In the genomic region with DNA sequence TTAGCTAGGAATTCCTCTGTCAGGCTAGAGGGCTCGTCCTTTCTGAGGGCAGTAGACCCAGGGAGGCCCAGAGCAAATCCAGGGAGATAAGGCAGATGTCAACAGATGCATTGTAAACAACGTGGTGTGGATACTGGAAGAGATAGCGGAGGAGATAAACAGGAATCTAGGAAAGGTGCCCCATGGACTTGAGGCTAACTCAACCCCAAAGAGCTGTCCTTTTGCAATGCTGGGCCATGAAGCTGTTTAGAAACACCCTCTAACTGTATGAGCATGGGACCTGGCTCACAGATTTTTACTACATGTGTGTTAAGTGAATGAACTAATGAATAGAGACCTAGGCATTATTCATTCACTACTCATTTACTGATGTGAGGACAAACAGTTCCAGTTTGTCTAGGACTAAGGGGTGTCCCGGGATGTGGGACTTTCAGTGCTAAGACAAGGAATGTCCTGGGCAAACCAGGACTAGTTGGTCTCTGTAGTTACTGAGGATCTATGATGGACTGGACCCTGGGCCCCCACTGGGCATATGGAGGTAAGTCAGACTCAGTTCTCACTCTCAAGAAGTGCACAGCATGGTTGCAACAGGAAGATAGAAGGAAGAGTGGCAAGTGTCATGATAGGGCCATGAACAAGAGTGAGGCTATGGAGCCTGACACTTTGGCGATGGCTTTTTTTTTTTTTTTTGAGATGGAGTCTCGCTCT, we compare ENCODE assay signal across 1 cellular context.
A peak's percentile ranks its signal among the peaks of the same experiment; 100 is the strongest.
TF ChIP-seq lines count a peak whose summit lies in the region.

No MANE protein-coding gene starts in this region.

TF ChIP-seq in HepG2, 621 proteins besides CTCF, POLR2A, EP300 and RAD21 (continued from another document and continues in another):
- TF ChIP-seq, protein P1, sequence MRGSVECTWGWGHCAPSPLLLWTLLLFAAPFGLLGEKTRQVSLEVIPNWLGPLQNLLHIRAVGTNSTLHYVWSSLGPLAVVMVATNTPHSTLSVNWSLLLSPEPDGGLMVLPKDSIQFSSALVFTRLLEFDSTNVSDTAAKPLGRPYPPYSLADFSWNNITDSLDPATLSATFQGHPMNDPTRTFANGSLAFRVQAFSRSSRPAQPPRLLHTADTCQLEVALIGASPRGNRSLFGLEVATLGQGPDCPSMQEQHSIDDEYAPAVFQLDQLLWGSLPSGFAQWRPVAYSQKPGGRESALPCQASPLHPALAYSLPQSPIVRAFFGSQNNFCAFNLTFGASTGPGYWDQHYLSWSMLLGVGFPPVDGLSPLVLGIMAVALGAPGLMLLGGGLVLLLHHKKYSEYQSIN (CRISPR knock-in tag; IDR thresholded peaks at IDR 0.05; ENCODE audit: borderline replicate concordance), result no peak
- TF ChIP-seq ZNF530 (CRISPR knock-in tag; IDR thresholded peaks at IDR 0.05; ENCODE audit: low read depth) (no peak), ZNF264 (CRISPR knock-in tag; IDR thresholded peaks at IDR 0.05) (0 out of 2 replicates have a peak, but pooled peaks have one; percentile 4), WIZ (CRISPR knock-in tag; IDR thresholded peaks at IDR 0.05) (no peak), ZBTB7B (CRISPR knock-in tag; IDR thresholded peaks at IDR 0.05) (peak; percentile 52; the same call in 1 of the 2 replicates), REXO4 (CRISPR knock-in tag; IDR thresholded peaks at IDR 0.05; ENCODE audit: borderline replicate concordance) (no peak), SOX6 (IDR thresholded peaks at IDR 0.05) (no peak), SOX6 (CRISPR knock-in tag; IDR thresholded peaks at IDR 0.05) (peak; percentile 92), FOXM1 (CRISPR knock-in tag; IDR thresholded peaks at IDR 0.05) (no peak), CBX1 (IDR thresholded peaks at IDR 0.05; ENCODE audit: low read depth) (no peak), ZNF160 (CRISPR knock-in tag; IDR thresholded peaks at IDR 0.05) (no peak), NCOR1 (IDR thresholded peaks at IDR 0.05; ENCODE audit: borderline replicate concordance, low read length) (no peak), ZNF552 (CRISPR knock-in tag; IDR thresholded peaks at IDR 0.05; ENCODE audit: borderline replicate concordance) (no peak), MIER3 (CRISPR knock-in tag; IDR thresholded peaks at IDR 0.05; ENCODE audit: borderline replicate concordance) (peak; percentile 84; the same call in 1 of the 2 replicates), ZNF331 (CRISPR knock-in tag; IDR thresholded peaks at IDR 0.05) (peak; percentile 66; the same call in 1 of the 2 replicates), DPF2 (CRISPR knock-in tag; IDR thresholded peaks at IDR 0.05; ENCODE audit: borderline replicate concordance, low read depth) (peak; percentile 87), CENPT (CRISPR knock-in tag; IDR thresholded peaks at IDR 0.05; ENCODE audit: low read depth) (no peak), ADNP (CRISPR knock-in tag; IDR thresholded peaks at IDR 0.05) (no peak), IRF2 (CRISPR knock-in tag; IDR thresholded peaks at IDR 0.05) (0 out of 2 replicates have a peak, but pooled peaks have one; percentile 46), MEIS2 (CRISPR knock-in tag; IDR thresholded peaks at IDR 0.05) (no peak), SP4 (CRISPR knock-in tag; IDR thresholded peaks at IDR 0.05) (no peak), RFXANK (CRISPR knock-in tag; IDR thresholded peaks at IDR 0.05) (no peak), NR2C2 (CRISPR knock-in tag; IDR thresholded peaks at IDR 0.05; ENCODE audit: borderline replicate concordance) (peak; percentile 42; the same call in 1 of the 2 replicates), ZNF598 (CRISPR knock-in tag; IDR thresholded peaks at IDR 0.05; ENCODE audit: borderline replicate concordance) (no peak), ZNF644 (CRISPR knock-in tag; IDR thresholded peaks at IDR 0.05; ENCODE audit: low read depth) (peak; percentile 86), SOX5 (CRISPR knock-in tag; IDR thresholded peaks at IDR 0.05; ENCODE audit: borderline replicate concordance) (peak; percentile 81), ZNF180 (CRISPR knock-in tag; IDR thresholded peaks at IDR 0.05; ENCODE audit: borderline replicate concordance, low read depth) (no peak), GABPB1 (CRISPR knock-in tag; IDR thresholded peaks at IDR 0.05) (peak; percentile 27; the same call in 1 of the 2 replicates), GTF3A (CRISPR knock-in tag; conservative IDR thresholded peaks at IDR 0.05) (no peak), ZNF329 (CRISPR knock-in tag; IDR thresholded peaks at IDR 0.05; ENCODE audit: low read depth) (0 out of 2 replicates have a peak, but pooled peaks have one; percentile 46), RCOR2 (CRISPR knock-in tag; IDR thresholded peaks at IDR 0.05) (peak; percentile 45; the same call in 1 of the 2 replicates), ZC3H13 (CRISPR knock-in tag; IDR thresholded peaks at IDR 0.05) (no peak), AGO2 (optimal IDR thresholded peaks at IDR 0.05; ENCODE audit: low read depth, low read length) (no peak)
- TF ChIP-seq, protein P2, sequence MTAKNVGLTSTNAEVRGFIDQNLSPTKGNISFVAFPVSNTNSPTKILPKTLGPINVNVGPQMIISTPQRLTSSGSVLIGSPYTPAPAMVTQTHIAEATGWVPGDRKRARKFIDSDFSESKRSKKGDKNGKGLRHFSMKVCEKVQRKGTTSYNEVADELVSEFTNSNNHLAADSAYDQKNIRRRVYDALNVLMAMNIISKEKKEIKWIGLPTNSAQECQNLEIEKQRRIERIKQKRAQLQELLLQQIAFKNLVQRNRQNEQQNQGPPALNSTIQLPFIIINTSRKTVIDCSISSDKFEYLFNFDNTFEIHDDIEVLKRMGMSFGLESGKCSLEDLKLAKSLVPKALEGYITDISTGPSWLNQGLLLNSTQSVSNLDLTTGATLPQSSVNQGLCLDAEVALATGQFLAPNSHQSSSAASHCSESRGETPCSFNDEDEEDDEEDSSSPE (CRISPR knock-in tag; IDR thresholded peaks at IDR 0.05), result no peak
- TF ChIP-seq, protein P3, sequence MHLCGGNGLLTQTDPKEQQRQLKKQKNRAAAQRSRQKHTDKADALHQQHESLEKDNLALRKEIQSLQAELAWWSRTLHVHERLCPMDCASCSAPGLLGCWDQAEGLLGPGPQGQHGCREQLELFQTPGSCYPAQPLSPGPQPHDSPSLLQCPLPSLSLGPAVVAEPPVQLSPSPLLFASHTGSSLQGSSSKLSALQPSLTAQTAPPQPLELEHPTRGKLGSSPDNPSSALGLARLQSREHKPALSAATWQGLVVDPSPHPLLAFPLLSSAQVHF (CRISPR knock-in tag; IDR thresholded peaks at IDR 0.05), result no peak
- TF ChIP-seq, protein P4, sequence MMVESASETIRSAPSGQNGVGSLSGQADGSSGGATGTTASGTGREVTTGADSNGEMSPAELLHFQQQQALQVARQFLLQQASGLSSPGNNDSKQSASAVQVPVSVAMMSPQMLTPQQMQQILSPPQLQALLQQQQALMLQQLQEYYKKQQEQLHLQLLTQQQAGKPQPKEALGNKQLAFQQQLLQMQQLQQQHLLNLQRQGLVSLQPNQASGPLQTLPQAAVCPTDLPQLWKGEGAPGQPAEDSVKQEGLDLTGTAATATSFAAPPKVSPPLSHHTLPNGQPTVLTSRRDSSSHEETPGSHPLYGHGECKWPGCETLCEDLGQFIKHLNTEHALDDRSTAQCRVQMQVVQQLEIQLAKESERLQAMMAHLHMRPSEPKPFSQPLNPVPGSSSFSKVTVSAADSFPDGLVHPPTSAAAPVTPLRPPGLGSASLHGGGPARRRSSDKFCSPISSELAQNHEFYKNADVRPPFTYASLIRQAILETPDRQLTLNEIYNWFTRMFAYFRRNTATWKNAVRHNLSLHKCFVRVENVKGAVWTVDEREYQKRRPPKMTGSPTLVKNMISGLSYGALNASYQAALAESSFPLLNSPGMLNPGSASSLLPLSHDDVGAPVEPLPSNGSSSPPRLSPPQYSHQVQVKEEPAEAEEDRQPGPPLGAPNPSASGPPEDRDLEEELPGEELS (CRISPR knock-in tag; IDR thresholded peaks at IDR 0.05), result peak; percentile 100
- TF ChIP-seq, protein P5, sequence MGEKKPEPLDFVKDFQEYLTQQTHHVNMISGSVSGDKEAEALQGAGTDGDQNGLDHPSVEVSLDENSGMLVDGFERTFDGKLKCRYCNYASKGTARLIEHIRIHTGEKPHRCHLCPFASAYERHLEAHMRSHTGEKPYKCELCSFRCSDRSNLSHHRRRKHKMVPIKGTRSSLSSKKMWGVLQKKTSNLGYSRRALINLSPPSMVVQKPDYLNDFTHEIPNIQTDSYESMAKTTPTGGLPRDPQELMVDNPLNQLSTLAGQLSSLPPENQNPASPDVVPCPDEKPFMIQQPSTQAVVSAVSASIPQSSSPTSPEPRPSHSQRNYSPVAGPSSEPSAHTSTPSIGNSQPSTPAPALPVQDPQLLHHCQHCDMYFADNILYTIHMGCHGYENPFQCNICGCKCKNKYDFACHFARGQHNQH (CRISPR knock-in tag; IDR thresholded peaks at IDR 0.05), result no peak; the same call in 1 of the 2 replicates
- TF ChIP-seq, protein P6, sequence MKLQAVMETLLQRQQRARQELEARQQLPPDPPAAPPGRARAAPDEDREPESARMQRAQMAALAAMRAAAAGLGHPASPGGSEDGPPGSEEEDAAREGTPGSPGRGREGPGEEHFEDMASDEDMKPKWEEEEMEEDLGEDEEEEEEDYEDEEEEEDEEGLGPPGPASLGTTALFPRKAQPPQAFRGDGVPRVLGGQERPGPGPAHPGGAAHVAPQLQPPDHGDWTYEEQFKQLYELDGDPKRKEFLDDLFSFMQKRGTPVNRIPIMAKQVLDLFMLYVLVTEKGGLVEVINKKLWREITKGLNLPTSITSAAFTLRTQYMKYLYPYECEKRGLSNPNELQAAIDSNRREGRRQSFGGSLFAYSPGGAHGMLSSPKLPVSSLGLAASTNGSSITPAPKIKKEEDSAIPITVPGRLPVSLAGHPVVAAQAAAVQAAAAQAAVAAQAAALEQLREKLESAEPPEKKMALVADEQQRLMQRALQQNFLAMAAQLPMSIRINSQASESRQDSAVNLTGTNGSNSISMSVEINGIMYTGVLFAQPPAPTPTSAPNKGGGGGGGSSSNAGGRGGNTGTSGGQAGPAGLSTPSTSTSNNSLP (IDR thresholded peaks at IDR 0.05; ENCODE audit: low read depth, low read length), result no peak
- TF ChIP-seq, protein P7, sequence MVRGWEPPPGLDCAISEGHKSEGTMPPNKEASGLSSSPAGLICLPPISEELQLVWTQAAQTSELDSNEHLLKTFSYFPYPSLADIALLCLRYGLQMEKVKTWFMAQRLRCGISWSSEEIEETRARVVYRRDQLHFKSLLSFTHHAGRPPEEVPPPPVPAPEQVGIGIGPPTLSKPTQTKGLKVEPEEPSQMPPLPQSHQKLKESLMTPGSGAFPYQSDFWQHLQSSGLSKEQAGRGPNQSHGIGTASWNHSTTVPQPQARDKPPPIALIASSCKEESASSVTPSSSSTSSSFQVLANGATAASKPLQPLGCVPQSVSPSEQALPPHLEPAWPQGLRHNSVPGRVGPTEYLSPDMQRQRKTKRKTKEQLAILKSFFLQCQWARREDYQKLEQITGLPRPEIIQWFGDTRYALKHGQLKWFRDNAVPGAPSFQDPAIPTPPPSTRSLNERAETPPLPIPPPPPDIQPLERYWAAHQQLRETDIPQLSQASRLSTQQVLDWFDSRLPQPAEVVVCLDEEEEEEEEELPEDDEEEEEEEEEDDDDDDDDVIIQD (CRISPR knock-in tag; IDR thresholded peaks at IDR 0.05; ENCODE audit: low read depth), result no peak
- TF ChIP-seq, protein P8, sequence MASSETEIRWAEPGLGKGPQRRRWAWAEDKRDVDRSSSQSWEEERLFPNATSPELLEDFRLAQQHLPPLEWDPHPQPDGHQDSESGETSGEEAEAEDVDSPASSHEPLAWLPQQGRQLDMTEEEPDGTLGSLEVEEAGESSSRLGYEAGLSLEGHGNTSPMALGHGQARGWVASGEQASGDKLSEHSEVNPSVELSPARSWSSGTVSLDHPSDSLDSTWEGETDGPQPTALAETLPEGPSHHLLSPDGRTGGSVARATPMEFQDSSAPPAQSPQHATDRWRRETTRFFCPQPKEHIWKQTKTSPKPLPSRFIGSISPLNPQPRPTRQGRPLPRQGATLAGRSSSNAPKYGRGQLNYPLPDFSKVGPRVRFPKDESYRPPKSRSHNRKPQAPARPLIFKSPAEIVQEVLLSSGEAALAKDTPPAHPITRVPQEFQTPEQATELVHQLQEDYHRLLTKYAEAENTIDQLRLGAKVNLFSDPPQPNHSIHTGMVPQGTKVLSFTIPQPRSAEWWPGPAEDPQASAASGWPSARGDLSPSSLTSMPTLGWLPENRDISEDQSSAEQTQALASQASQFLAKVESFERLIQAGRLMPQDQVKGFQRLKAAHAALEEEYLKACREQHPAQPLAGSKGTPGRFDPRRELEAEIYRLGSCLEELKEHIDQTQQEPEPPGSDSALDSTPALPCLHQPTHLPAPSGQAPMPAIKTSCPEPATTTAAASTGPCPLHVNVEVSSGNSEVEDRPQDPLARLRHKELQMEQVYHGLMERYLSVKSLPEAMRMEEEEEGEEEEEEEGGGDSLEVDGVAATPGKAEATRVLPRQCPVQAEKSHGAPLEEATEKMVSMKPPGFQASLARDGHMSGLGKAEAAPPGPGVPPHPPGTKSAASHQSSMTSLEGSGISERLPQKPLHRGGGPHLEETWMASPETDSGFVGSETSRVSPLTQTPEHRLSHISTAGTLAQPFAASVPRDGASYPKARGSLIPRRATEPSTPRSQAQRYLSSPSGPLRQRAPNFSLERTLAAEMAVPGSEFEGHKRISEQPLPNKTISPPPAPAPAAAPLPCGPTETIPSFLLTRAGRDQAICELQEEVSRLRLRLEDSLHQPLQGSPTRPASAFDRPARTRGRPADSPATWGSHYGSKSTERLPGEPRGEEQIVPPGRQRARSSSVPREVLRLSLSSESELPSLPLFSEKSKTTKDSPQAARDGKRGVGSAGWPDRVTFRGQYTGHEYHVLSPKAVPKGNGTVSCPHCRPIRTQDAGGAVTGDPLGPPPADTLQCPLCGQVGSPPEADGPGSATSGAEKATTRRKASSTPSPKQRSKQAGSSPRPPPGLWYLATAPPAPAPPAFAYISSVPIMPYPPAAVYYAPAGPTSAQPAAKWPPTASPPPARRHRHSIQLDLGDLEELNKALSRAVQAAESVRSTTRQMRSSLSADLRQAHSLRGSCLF (CRISPR knock-in tag; IDR thresholded peaks at IDR 0.05; ENCODE audit: borderline replicate concordance), result no peak
- TF ChIP-seq, protein P9, sequence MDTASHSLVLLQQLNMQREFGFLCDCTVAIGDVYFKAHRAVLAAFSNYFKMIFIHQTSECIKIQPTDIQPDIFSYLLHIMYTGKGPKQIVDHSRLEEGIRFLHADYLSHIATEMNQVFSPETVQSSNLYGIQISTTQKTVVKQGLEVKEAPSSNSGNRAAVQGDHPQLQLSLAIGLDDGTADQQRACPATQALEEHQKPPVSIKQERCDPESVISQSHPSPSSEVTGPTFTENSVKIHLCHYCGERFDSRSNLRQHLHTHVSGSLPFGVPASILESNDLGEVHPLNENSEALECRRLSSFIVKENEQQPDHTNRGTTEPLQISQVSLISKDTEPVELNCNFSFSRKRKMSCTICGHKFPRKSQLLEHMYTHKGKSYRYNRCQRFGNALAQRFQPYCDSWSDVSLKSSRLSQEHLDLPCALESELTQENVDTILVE (CRISPR knock-in tag; IDR thresholded peaks at IDR 0.05), result peak; percentile 67; the same call in 1 of the 2 replicates
